ENCODE assay signal across 9 cellular contexts in genomic region chr4:112775801-112776200, GRCh38.
"Had no signal": no experiment of that assay in that cellular context is flagged by ENCODE, and none has a peak within 500 bp of the region (broad histone marks: within the 10 kb centered on the region; RNA-seq: fewer than 3 reads in every experiment).

No MANE protein-coding gene starts in this region.

- H3K9me3 ChIP-seq: ovary, transverse colon, vagina had no signal

- H3K27ac ChIP-seq: ovary, transverse colon, vagina had no signal

- H3K4me1 ChIP-seq: transverse colon, vagina had no signal

- H3K36me3 ChIP-seq: ovary, transverse colon, vagina had no signal

- H3K4me3 ChIP-seq: ovary, transverse colon, vagina had no signal

- H3K27me3 ChIP-seq: ovary, transverse colon, vagina had no signal

- DNase-seq: activated naive CD4-positive, alpha-beta T cell treated with Interleukin-2 at 50 U/mL for 16 hours; activated T-cell treated with anti-CD3 and anti-CD28 coated beads for 4 hours; anterior cingulate cortex; foreskin fibroblast; glutamatergic neuron; ovary; stimulated activated naive CD8-positive, alpha-beta T cell treated with anti-CD3 and anti-CD28 coated beads, Interleukin-15, Interleukin-2, amounts not matched to agents 100 U/mL and 50 U/mL, for 24 hours; transverse colon had no signal
